Comparison of ENCODE assay signal across 8 cellular contexts in genomic region chr1:236168716-236169429, GRCh38. TPM values are rescaled to one million over a fixed set of nuclear protein-coding genes. Genes with fewer than 3 reads are reported as not detected.
DNase-seq lines count a peak whose midpoint lies in the region; ATAC-seq and TF ChIP-seq lines count a peak whose summit lies in the region.

No MANE protein-coding gene starts in this region.

- no peak overlapping the region for H2AFZ ChIP-seq in IMR-90 (replicated peaks; ENCODE audit: low read length, poor library complexity)
- H2AFZ ChIP-seq in neural progenitor cell (replicated peaks) = no peak overlapping the region

- H3K4me1 Mint-ChIP-seq in neural progenitor cell (peaks cover 2% of the 10 kb centered on the region), nephron progenitor cell (peaks cover 6% of the 10 kb centered on the region)

- H2BK5ac ChIP-seq in IMR-90 (ENCODE audit: low read depth, low read length, poor library complexity, severe bottlenecking) = no peak overlapping the region

- POLR2A ChIA-PET in IMR-90 (lab: Charles Lee; ENCODE audit: unreplicated experiment) = no interaction called here

- no peak overlapping the region for H3K4me3 ChIP-seq in IMR-90 (ENCODE audit: insufficient read depth, low read depth, low read length)
- no peak overlapping the region for H3K4me3 ChIP-seq in cardiac fibroblast (replicated peaks in 1 of 2; ENCODE audit: low read depth in 2 of 2, low read length in 2 of 2)
- H3K4me3 ChIP-seq in neural progenitor cell = no peak overlapping the region

- peaks cover 2% of the 10 kb centered on the region; the same call in 1 of the 2 replicates for H3K4me1 ChIP-seq in IMR-90 (ENCODE audit: control insufficient read depth, insufficient read depth, low read length)
- peaks cover 10% of the 10 kb centered on the region for H3K4me1 ChIP-seq in neural progenitor cell

- H3K23ac ChIP-seq in IMR-90 (ENCODE audit: low read depth, low read length) = no peak overlapping the region

- H3K36me3 ChIP-seq in IMR-90 (ENCODE audit: control insufficient read depth, insufficient read depth, low read length) = no peaks in the 10 kb centered on the region
- no peaks in the 10 kb centered on the region for H3K36me3 ChIP-seq in neural progenitor cell

- TF ChIP-seq POLR2A in IMR-90 (IDR thresholded peaks at IDR 0.05; ENCODE audit: low read depth, low read length) = no peak

- H3K18ac ChIP-seq in IMR-90 (ENCODE audit: low read depth, low read length) = no peak overlapping the region

- no TSS peak for BruUV-seq in IMR-90 (replicated peaks; lab: Mats Ljungman, UMichigan)

- H3K56ac ChIP-seq in IMR-90 (ENCODE audit: extremely low read depth, insufficient read depth, low read length) = no peak overlapping the region

- no peak overlapping the region for H2AK5ac ChIP-seq in IMR-90 (ENCODE audit: low read depth, low read length)

- H3K9me3 Mint-ChIP-seq in neural progenitor cell (peaks cover 1% of the 10 kb centered on the region), nephron progenitor cell (peaks cover 21% of the 10 kb centered on the region)

- intact Hi-C loops in IMR-90 (cut with micrococcal nuclease) = no loop called here

- no peak for ATAC-seq in IMR-90 (ENCODE audit: low read depth)

- H3K9ac ChIP-seq in IMR-90 (ENCODE audit: low read depth, low read length) (no peak overlapping the region), neural progenitor cell (no peak overlapping the region)

- no peaks in the 10 kb centered on the region for H3F3A ChIP-seq in neural progenitor cell (ENCODE audit: low read depth)

- DNase-seq in IMR-90 (peak; percentile 53), cardiac fibroblast (ENCODE audit: low read depth in 2 of 2) (peak; percentile 86 to 92), neural progenitor cell (ENCODE audit: low spot score) (no peak), NCI-H2227 (lab: John Stamatoyannopoulos, UW; ENCODE audit: unreplicated experiment) (no peak), nephron progenitor cell (no peak), cerebellum (ENCODE audit: low spot score) (no peak), GM13976 (ENCODE audit: low spot score) (no peak)

- H4K8ac ChIP-seq in IMR-90 (ENCODE audit: low read depth in 2 of 2, low read length in 2 of 2) = no peak overlapping the region

- H3K36me3 Mint-ChIP-seq in neural progenitor cell = peaks cover 12% of the 10 kb centered on the region
- peaks cover 59% of the 10 kb centered on the region for H3K36me3 Mint-ChIP-seq in nephron progenitor cell (ENCODE audit: low read depth)

- no peaks in the 10 kb centered on the region for H3K27me3 ChIP-seq in IMR-90 (ENCODE audit: control insufficient read depth, insufficient read depth, low read length)
- no peaks in the 10 kb centered on the region for H3K27me3 ChIP-seq in neural progenitor cell

- dilution Hi-C loops in IMR-90 (cut with HindIII; ENCODE audit: low sequenced_read_pairs, unreplicated experiment) = no loop called here

- no peaks in the 10 kb centered on the region for H3K9me1 ChIP-seq in IMR-90 (ENCODE audit: insufficient read depth, low read length)

- H2BK120ac ChIP-seq in IMR-90 (ENCODE audit: low read depth, low read length) = no peak overlapping the region

- H4K20me1 ChIP-seq in IMR-90 (ENCODE audit: insufficient read depth, low read length) (no peaks in the 10 kb centered on the region), neural progenitor cell (ENCODE audit: low read depth) (no peaks in the 10 kb centered on the region)

- no peaks in the 10 kb centered on the region for H3K27me3 Mint-ChIP-seq in neural progenitor cell (ENCODE audit: insufficient read depth, low read depth)
- peaks cover 14% of the 10 kb centered on the region for H3K27me3 Mint-ChIP-seq in nephron progenitor cell (ENCODE audit: low read depth, poor library complexity)

- H2BK15ac ChIP-seq in IMR-90 (ENCODE audit: low read depth, low read length) = no peak overlapping the region

- no peaks in the 10 kb centered on the region for H3K79me2 ChIP-seq in neural progenitor cell (ENCODE audit: low read depth)

- no peak overlapping the region for H2AK9ac ChIP-seq in IMR-90 (replicated peaks; ENCODE audit: low read depth, low read length, poor library complexity)

- WGBS in IMR-90 (ENCODE audit: extremely low coverage in 2 of 2, insufficient read length in 1 of 2), 2 experiments = 49% methylated on average over 3 of the region's 10 CpGs; no CpG with 5 or more reads in 1 of the 2 experiments

- H3K4me3 Mint-ChIP-seq in neural progenitor cell (no peak overlapping the region), nephron progenitor cell (no peak overlapping the region)

- no peak overlapping the region for H2BK20ac ChIP-seq in IMR-90 (ENCODE audit: low read depth, low read length)

- TF ChIP-seq RAD21 in IMR-90 (IDR thresholded peaks at IDR 0.05; ENCODE audit: low read length) = no peak

- in situ Hi-C loops in IMR-90 (cut with MboI; ENCODE audit: low sequenced_read_pairs) (no loop called here), GM13976 (cut with MboI; ENCODE audit: low sequenced_read_pairs, unreplicated experiment) (no loop called here)

- peak; percentile 43 for TF ChIP-seq CTCF in GM12874 (IDR thresholded peaks at IDR 0.05; ENCODE audit: insufficient read depth, low read depth, low read length)
- TF ChIP-seq CTCF in IMR-90 (conservative IDR thresholded peaks at IDR 0.05; ENCODE audit: low read depth, low read length) = no peak
- no peak for TF ChIP-seq CTCF in cardiac fibroblast (IDR thresholded peaks at IDR 0.05; ENCODE audit: low read depth, low read length)
- peak; percentile 28 for TF ChIP-seq CTCF in neural progenitor cell (IDR thresholded peaks at IDR 0.05)
- no peak for TF ChIP-seq CTCF in nephron progenitor cell (IDR thresholded peaks at IDR 0.05)
- no peak for TF ChIP-seq CTCF in GM13976 (IDR thresholded peaks at IDR 0.05; ENCODE audit: borderline replicate concordance, control extremely low read depth, extremely low read depth, insufficient read depth, missing control alignments)

- no peak overlapping the region for H4K5ac ChIP-seq in IMR-90 (ENCODE audit: low read depth, low read length)

- no peak overlapping the region for H3K27ac ChIP-seq in IMR-90 (ENCODE audit: insufficient read depth, low read length)
- no peak overlapping the region for H3K27ac ChIP-seq in neural progenitor cell

- H4K91ac ChIP-seq in IMR-90 (ENCODE audit: insufficient read depth, low read depth, low read length) = no peak overlapping the region

- H3K27ac Mint-ChIP-seq in neural progenitor cell (no peak overlapping the region), nephron progenitor cell (no peak overlapping the region)

- H3K9me3 ChIP-seq in IMR-90 (ENCODE audit: control insufficient read depth, insufficient read depth, low read length) = no peaks in the 10 kb centered on the region
- no peaks in the 10 kb centered on the region for H3K9me3 ChIP-seq in neural progenitor cell (ENCODE audit: low read depth)

- no peak overlapping the region for H3K4ac ChIP-seq in IMR-90 (ENCODE audit: low read depth, low read length)

- H3K4me2 ChIP-seq in IMR-90 (ENCODE audit: low read depth, low read length) (no peak overlapping the region), neural progenitor cell (no peak overlapping the region)

- CTCF ChIA-PET in IMR-90 (lab: Yijun Ruan, JAX) = no interaction called here

- H3K14ac ChIP-seq in IMR-90 (replicated peaks; ENCODE audit: low read depth, low read length) = no peak overlapping the region

- H3K79me1 ChIP-seq in IMR-90 (ENCODE audit: low read depth in 1 of 2, low read length in 2 of 2) = peaks cover 0 to 3% of the 10 kb centered on the region in 2 experiments; a peak in 1 of 4 replicates

TF ChIP-seq in IMR-90, 13 proteins besides CTCF, POLR2A, EP300 and RAD21:
- peak; percentile 21; the same call in 1 of the 2 replicates for TF ChIP-seq BHLHE40 (IDR thresholded peaks at IDR 0.05; ENCODE audit: low read depth, low read length)
- TF ChIP-seq CEBPB (IDR thresholded peaks at IDR 0.05; ENCODE audit: low read depth, low read length) = peak; percentile 66; the same call in 1 of the 2 replicates
- TF ChIP-seq CHD1 (IDR thresholded peaks at IDR 0.05; ENCODE audit: low read depth, low read length) = no peak
- TF ChIP-seq NFE2L2 (IDR thresholded peaks at IDR 0.05; ENCODE audit: low read depth, low read length) = no peak
- no peak for TF ChIP-seq FOS (IDR thresholded peaks at IDR 0.05; ENCODE audit: low read depth, low read length)
- no peak for TF ChIP-seq MXI1 (IDR thresholded peaks at IDR 0.05; ENCODE audit: borderline replicate concordance, low read depth, low read length)

RNA-seq across cellular contexts. Expression of gene GPR137B, which starts 26.5 kb away (rescaled TPM):
- total RNA-seq in IMR-90 (2012; rRNA removed) (4.5 and 5.3 TPM in 2 replicates), neural progenitor cell (ENCODE audit: low replicate concordance) (4.3 and 4.5 TPM in 2 replicates), cerebellum (34.5 TPM)
- polyA plus RNA-seq in IMR-90 (2012; rRNA removed) = 9.9 and 12.3 TPM in 2 replicates
- polyA plus RNA-seq in IMR-90 (2012; cell fraction: cytosol; rRNA removed) = 4.5 and 11.9 TPM in 2 replicates
- polyA plus RNA-seq in IMR-90 (2012; cell fraction: nucleus; rRNA removed; ENCODE audit: low replicate concordance) = 5.0 and 5.8 TPM in 2 replicates

Comparison
In these comparisons a context has a peak if more than half of its experiments do, and no peak if none do; other contexts are left out.
1. CTCF ChIP-seq: peak in GM12874 (single experiment) and neural progenitor cell (single experiment); none in IMR-90 (single experiment), cardiac fibroblast (single experiment), nephron progenitor cell (single experiment) and GM13976 (single experiment).
2. DNase-seq: peak in IMR-90 (single experiment) and cardiac fibroblast (2 of 2); none in neural progenitor cell (single experiment), NCI-H2227 (single experiment), nephron progenitor cell (single experiment), cerebellum (single experiment) and GM13976 (single experiment).